Comparison of ENCODE assay signal across 1 cellular context in genomic region chr2:38783586-38783985, GRCh38.
TF ChIP-seq lines count a peak whose summit lies in the region.

No MANE protein-coding gene starts in this region.

TF ChIP-seq in H1, 55 proteins besides CTCF, POLR2A, EP300 and RAD21:
- TF ChIP-seq TCF12 (IDR thresholded peaks at IDR 0.05; ENCODE audit: low read depth, low read length) (no peak), KDM4A (IDR thresholded peaks at IDR 0.05; ENCODE audit: low read depth, low read length, severe bottlenecking) (no peak), BRCA1 (IDR thresholded peaks at IDR 0.05; ENCODE audit: low read depth, low read length) (no peak), JUND (IDR thresholded peaks at IDR 0.05; ENCODE audit: low read length) (no peak), PHF8 (conservative IDR thresholded peaks at IDR 0.05; ENCODE audit: low read depth, low read length) (no peak), SP2 (IDR thresholded peaks at IDR 0.05; ENCODE audit: low read length) (no peak), JUN (IDR thresholded peaks at IDR 0.05; ENCODE audit: low read depth, low read length) (no peak), EZH2 (IDR thresholded peaks at IDR 0.05; ENCODE audit: low read depth, low read length, severe bottlenecking) (no peak), TAF1 (IDR thresholded peaks at IDR 0.05; ENCODE audit: low read depth, low read length) (no peak), SP4 (IDR thresholded peaks at IDR 0.05; ENCODE audit: low read length) (no peak), POLR2AphosphoS5 (IDR thresholded peaks at IDR 0.05; ENCODE audit: low read depth, low read length) (no peak)
TF ChIP-seq in H1: peak in this region for 0.
